ENCODE assay signal across 1 cellular context in genomic region chr19:5299137-5299536, GRCh38.
A peak's percentile ranks its signal among the peaks of the same experiment; 100 is the strongest.
TF ChIP-seq lines count a peak whose summit lies in the region.

No MANE protein-coding gene starts in this region.

TF ChIP-seq in HEK293, 187 proteins besides CTCF, POLR2A, EP300 and RAD21 (continued from another document):
- TF ChIP-seq, protein P1, sequence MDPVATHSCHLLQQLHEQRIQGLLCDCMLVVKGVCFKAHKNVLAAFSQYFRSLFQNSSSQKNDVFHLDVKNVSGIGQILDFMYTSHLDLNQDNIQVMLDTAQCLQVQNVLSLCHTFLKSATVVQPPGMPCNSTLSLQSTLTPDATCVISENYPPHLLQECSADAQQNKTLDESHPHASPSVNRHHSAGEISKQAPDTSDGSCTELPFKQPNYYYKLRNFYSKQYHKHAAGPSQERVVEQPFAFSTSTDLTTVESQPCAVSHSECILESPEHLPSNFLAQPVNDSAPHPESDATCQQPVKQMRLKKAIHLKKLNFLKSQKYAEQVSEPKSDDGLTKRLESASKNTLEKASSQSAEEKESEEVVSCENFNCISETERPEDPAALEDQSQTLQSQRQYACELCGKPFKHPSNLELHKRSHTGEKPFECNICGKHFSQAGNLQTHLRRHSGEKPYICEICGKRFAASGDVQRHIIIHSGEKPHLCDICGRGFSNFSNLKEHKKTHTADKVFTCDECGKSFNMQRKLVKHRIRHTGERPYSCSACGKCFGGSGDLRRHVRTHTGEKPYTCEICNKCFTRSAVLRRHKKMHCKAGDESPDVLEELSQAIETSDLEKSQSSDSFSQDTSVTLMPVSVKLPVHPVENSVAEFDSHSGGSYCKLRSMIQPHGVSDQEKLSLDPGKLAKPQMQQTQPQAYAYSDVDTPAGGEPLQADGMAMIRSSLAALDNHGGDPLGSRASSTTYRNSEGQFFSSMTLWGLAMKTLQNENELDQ (tag by site-specific recombination; IDR thresholded peaks at IDR 0.05; ENCODE audit: low read depth) = no peak
- TF ChIP-seq ZNF10 (tag by site-specific recombination; IDR thresholded peaks at IDR 0.05) (no peak), ZNF16 (tag by site-specific recombination; IDR thresholded peaks at IDR 0.05; ENCODE audit: low read depth) (peak; percentile 69; the same call in 1 of the 2 replicates)
